In genomic region chr5:62486672-62487071, GRCh38 we compare ENCODE assay signal across 22 cellular contexts.
"Had no signal": no experiment of that assay in that cellular context is flagged by ENCODE, and none has a peak within 500 bp of the region (broad histone marks: within the 10 kb centered on the region; RNA-seq: fewer than 3 reads in every experiment).

No MANE protein-coding gene starts in this region.

- H3K4me3 ChIP-seq: esophagus squamous epithelium, heart left ventricle, lower lobe of right lung, testis, vagina had no signal

- H3K9me3 ChIP-seq: esophagus squamous epithelium, heart left ventricle, lower lobe of right lung, testis, vagina had no signal

- H3K27ac ChIP-seq: esophagus squamous epithelium, heart left ventricle, lower lobe of right lung, testis, vagina had no signal

- FAIRE-seq: keratinocyte had no signal

- H3K4me1 ChIP-seq: esophagus squamous epithelium, heart left ventricle, lower lobe of right lung, testis, vagina had no signal

- DNase-seq: activated CD4-positive, alpha-beta T cell treated with anti-CD3 and anti-CD28 coated beads for 4 hours; activated CD4-positive, alpha-beta T cell treated with anti-CD3 and anti-CD28 coated beads, Interleukin-2, amount 50 U/mL, for 48 hours; activated CD4-positive, CD25-positive, alpha-beta regulatory T cell; activated CD8-positive, alpha-beta memory T cell treated with anti-CD3 and anti-CD28 coated beads, Interleukin-2, amount 50 U/mL, for 48 hours; activated naive CD4-positive, alpha-beta T cell treated with anti-CD3 and anti-CD28 coated beads for 36 hours; activated naive CD8-positive, alpha-beta T cell treated with anti-CD3 and anti-CD28 coated beads, Interleukin-2, amount 10 ng/mL, durations not matched to agents 7 days and 5 days; activated T-cell treated with anti-CD3 and anti-CD28 coated beads, Interleukin-2, amount 50 U/mL, for 48 hours; effector CD8-positive, alpha-beta T cell; esophagus squamous epithelium; heart left ventricle; lower lobe of right lung; naive B cell; nucleus accumbens; posterior cingulate gyrus; small intestine; stimulated activated CD4-positive, alpha-beta T cell treated with anti-CD3 and anti-CD28 coated beads, Interleukin-15, amount 100 ng/mL, for 24 hours; T-cell; testis had no signal

- H3K27me3 ChIP-seq: esophagus squamous epithelium, heart left ventricle, testis, vagina had no signal

- ATAC-seq: heart left ventricle; lower lobe of right lung; sciatic nerve; stimulated activated memory B cell treated with anti-CD40 and anti-IgM and Interleukin-4, amounts not matched to agents 10 μg/mL and 1 μg/mL and 100 μg/mL, for 72 hours; T-cell had no signal
